10 cellular contexts compared by ENCODE assay signal in genomic region chr3:101791778-101792177, GRCh38. TPM values are rescaled to one million over a fixed set of nuclear protein-coding genes. Genes with fewer than 3 reads are reported as not detected.
DNase-seq lines count a peak whose midpoint lies in the region; ATAC-seq and TF ChIP-seq lines count a peak whose summit lies in the region.
"Had no signal": no experiment of that assay in that cellular context is flagged by ENCODE, and none has a peak within 500 bp of the region (broad histone marks: within the 10 kb centered on the region; RNA-seq: fewer than 3 reads in every experiment).

No MANE protein-coding gene starts in this region.

- no peaks in the 10 kb centered on the region for H3K27me3 ChIP-seq in psoas muscle (ENCODE audit: insufficient read depth in 3 of 3, low read length in 2 of 3)
- H3K27me3 ChIP-seq in lower lobe of right lung (ENCODE audit: low read depth): no peaks in the 10 kb centered on the region
- H3K27me3 ChIP-seq: testis had no signal

- peak overlapping the region; percentile 2 for H3K4me3 Mint-ChIP-seq in activated naive CD4-positive, alpha-beta T cell treated with anti-CD3 and anti-CD28 coated beads, Interleukin-2, amount 50 U/mL, for 24 hours

- H3K36me3 Mint-ChIP-seq in activated naive CD4-positive, alpha-beta T cell treated with anti-CD3 and anti-CD28 coated beads, Interleukin-2, amount 50 U/mL, for 24 hours: peaks cover 50% of the 10 kb centered on the region

- H3K4me1 Mint-ChIP-seq in activated naive CD4-positive, alpha-beta T cell treated with anti-CD3 and anti-CD28 coated beads, Interleukin-2, amount 50 U/mL, for 24 hours: peaks cover 88% of the 10 kb centered on the region

- H3K9me3 ChIP-seq in psoas muscle (peaks cover 3% of the 10 kb centered on the region), lower lobe of right lung (peaks cover 6% of the 10 kb centered on the region)
- H3K9me3 ChIP-seq: testis had no signal

- 85 to 96% (median 93%) methylated on average over 4 of the region's 4 CpGs for WGBS in psoas muscle, 3 donors

- H3K4me3 ChIP-seq in psoas muscle (no peak overlapping the region), lower lobe of right lung (no peak overlapping the region)
- H3K4me3 ChIP-seq: testis had no signal

- intact Hi-C loops in psoas muscle (cut with DNase I): no loop called here
- intact Hi-C loops in lower lobe of right lung (cut with DNase I): no loop called here

- peak overlapping the region; percentile 69 for H3K27ac Mint-ChIP-seq in activated naive CD4-positive, alpha-beta T cell treated with anti-CD3 and anti-CD28 coated beads, Interleukin-2, amount 50 U/mL, for 24 hours

- no peaks in the 10 kb centered on the region for H3K27me3 Mint-ChIP-seq in activated naive CD4-positive, alpha-beta T cell treated with anti-CD3 and anti-CD28 coated beads, Interleukin-2, amount 50 U/mL, for 24 hours

- peaks cover 4 to 72% of the 10 kb centered on the region in 2 donors for H3K36me3 ChIP-seq in psoas muscle (ENCODE audit: insufficient read depth in 1 of 2, low read depth in 1 of 2)
- H3K36me3 ChIP-seq in lower lobe of right lung: peaks cover 45% of the 10 kb centered on the region

- ATAC-seq in GM21786 (IDR thresholded peaks at IDR 0.05; ENCODE audit: unreplicated experiment): peak; percentile 98
- peak; percentile 97 for ATAC-seq in HG03439 (IDR thresholded peaks at IDR 0.05; ENCODE audit: unreplicated experiment)
- no peak for ATAC-seq in psoas muscle
- ATAC-seq in lower lobe of right lung: no peak
- ATAC-seq: Panc1 had no signal

- H3K4me1 ChIP-seq in psoas muscle (no peaks in the 10 kb centered on the region), lower lobe of right lung (no peaks in the 10 kb centered on the region)
- H3K4me1 ChIP-seq: testis had no signal

- in situ Hi-C loops in GM13977 (cut with MboI; ENCODE audit: low pct_unique_long_range_greater_than_20kb, low sequenced_read_pairs, unreplicated experiment): no loop called here

- H3K9me3 Mint-ChIP-seq in activated naive CD4-positive, alpha-beta T cell treated with anti-CD3 and anti-CD28 coated beads, Interleukin-2, amount 50 U/mL, for 24 hours: no peaks in the 10 kb centered on the region

- DNase-seq in activated naive CD4-positive, alpha-beta T cell (lab: John Stamatoyannopoulos, UW): no peak
- no peak for DNase-seq in psoas muscle
- no peak for DNase-seq in stimulated activated CD4-positive, alpha-beta T cell treated with anti-CD3 and anti-CD28 coated beads, Interleukin-12 subunit alpha, Interleukin-12 subunit beta, amount 100 ng/mL, for 4 hours
- no peak for DNase-seq in lower lobe of right lung
- no peak for DNase-seq in GM13977 (ENCODE audit: low spot score)
- DNase-seq: testis had no signal

- TF ChIP-seq CTCF in psoas muscle (IDR thresholded peaks at IDR 0.05) (no peak), lower lobe of right lung (IDR thresholded peaks at IDR 0.05) (no peak), GM13977 (IDR thresholded peaks at IDR 0.05; ENCODE audit: extremely low read depth, insufficient read depth, missing control alignments) (no peak)

- no peak overlapping the region for H3K27ac ChIP-seq in psoas muscle
- no peak overlapping the region for H3K27ac ChIP-seq in lower lobe of right lung
- H3K27ac ChIP-seq: testis had no signal

RNA-seq across cellular contexts. Expression of gene NXPE3, which starts 12.8 kb away (rescaled TPM):
- total RNA-seq in psoas muscle: 10 to 100 TPM; 37.4 to 59.3 (median 45.6) TPM
- 10 to 100 TPM; 10.8 to 67.7 (median 17.5) TPM for polyA plus RNA-seq in psoas muscle
- total RNA-seq in lower lobe of right lung: 22.0 TPM

RNA-seq across cellular contexts. Expression of gene NFKBIZ, which starts 57.5 kb away (rescaled TPM):
- 10 to 100 TPM in 2 of 4 donors, 1 to 10 TPM in 2; 6.4 to 12.5 (median 9.8) TPM for total RNA-seq in psoas muscle
- polyA plus RNA-seq in psoas muscle: 1 to 10 TPM; 3.0 to 8.8 (median 5.4) TPM
- total RNA-seq in lower lobe of right lung: 76.2 TPM

Comparison
In these comparisons a context has a peak if more than half of its experiments do, and no peak if none do; other contexts are left out.
1. ATAC-seq: peak in GM21786 (single experiment) and HG03439 (single experiment); none in psoas muscle (0 of 4) and lower lobe of right lung (0 of 2).